In the genomic region with DNA sequence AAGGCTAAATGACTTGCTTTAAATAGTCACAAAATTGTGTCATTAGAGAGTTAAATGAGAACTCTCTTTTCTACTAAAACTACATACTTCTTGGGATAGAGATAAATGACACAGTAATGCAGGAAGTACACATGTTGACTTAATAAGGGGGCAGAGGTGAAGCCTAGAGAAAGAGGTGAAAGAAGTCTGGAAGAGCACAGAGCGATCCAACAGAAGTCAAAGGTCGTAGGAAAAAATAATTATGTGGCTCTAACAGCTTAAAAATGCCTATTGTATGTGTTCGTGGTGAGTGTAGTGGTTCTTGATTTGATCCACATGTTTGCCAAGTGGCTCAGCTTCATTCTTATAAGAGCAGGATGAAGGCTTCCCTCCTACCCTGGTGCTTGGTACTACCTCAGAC, we compare ENCODE assay signal across 1 cellular context.
TF ChIP-seq lines count a peak whose summit lies in the region.

No MANE protein-coding gene starts in this region.

TF ChIP-seq in K562, 482 proteins besides CTCF, POLR2A, EP300 and RAD21:
- TF ChIP-seq MNT (conservative IDR thresholded peaks at IDR 0.05) (no peak), NR2C1 (IDR thresholded peaks at IDR 0.05) (peak; percentile 42; the same call in 1 of the 2 replicates), NR2C1 (tag; IDR thresholded peaks at IDR 0.05) (0 out of 2 replicates have a peak, but pooled peaks have one; percentile 20), ZNF354B (CRISPR knock-in tag; IDR thresholded peaks at IDR 0.05) (no peak), ZNF766 (CRISPR knock-in tag; conservative IDR thresholded peaks at IDR 0.05) (no peak)
